ENCODE assay signal across 16 cellular contexts in genomic region chr1:40859017-40859416, GRCh38.
"Had no signal": no experiment of that assay in that cellular context is flagged by ENCODE, and none has a peak within 500 bp of the region (broad histone marks: within the 10 kb centered on the region; RNA-seq: fewer than 3 reads in every experiment).

No MANE protein-coding gene starts in this region.

- H3K27me3 ChIP-seq: neutrophil, upper lobe of right lung had no signal

- ATAC-seq: activated CD4-positive, alpha-beta T cell treated with anti-CD3 and anti-CD28 coated beads for 36 hours; activated CD8-positive, alpha-beta T cell treated with anti-CD3 and anti-CD28 coated beads, Interleukin-2, amount 10 ng/mL, durations not matched to agents 7 days and 5 days; upper lobe of right lung had no signal

- DNase-seq: activated CD4-positive, alpha-beta T cell treated with anti-CD3 and anti-CD28 coated beads for 36 hours; activated CD8-positive, alpha-beta memory T cell treated with anti-CD3 and anti-CD28 coated beads, Interleukin-2, amount 50 U/mL, for 48 hours; activated CD8-positive, alpha-beta T cell treated with anti-CD3 and anti-CD28 coated beads, Interleukin-2, amount 10 ng/mL, durations not matched to agents 7 days and 5 days; aorta; cortex of kidney; effector memory CD4-positive, alpha-beta T cell; midbrain; naive B cell; stimulated activated CD4-positive, alpha-beta T cell treated with anti-CD3 and anti-CD28 coated beads, Interleukin-1b, Interleukin-23, amount 100 ng/mL, for 48 hours; stimulated activated naive CD4-positive, alpha-beta T cell; T-helper 9 cell; upper lobe of right lung had no signal

- H3K36me3 Mint-ChIP-seq: naive B cell had no signal

- H3K4me3 ChIP-seq: cardiac muscle cell, lung, upper lobe of right lung had no signal

- H3K36me3 ChIP-seq: cardiac muscle cell, neutrophil, upper lobe of right lung had no signal

- H3K9me3 ChIP-seq: neutrophil, upper lobe of right lung had no signal

- H3K27ac Mint-ChIP-seq: activated CD4-positive, alpha-beta T cell treated with anti-CD3 and anti-CD28 coated beads for 36 hours; activated CD8-positive, alpha-beta T cell treated with anti-CD3 and anti-CD28 coated beads, Interleukin-2, amount 10 ng/mL, durations not matched to agents 7 days and 5 days had no signal

- H3K4me3 Mint-ChIP-seq: activated CD4-positive, alpha-beta T cell treated with anti-CD3 and anti-CD28 coated beads for 36 hours; activated CD8-positive, alpha-beta T cell treated with anti-CD3 and anti-CD28 coated beads, Interleukin-2, amount 10 ng/mL, durations not matched to agents 7 days and 5 days had no signal

- H3K27ac ChIP-seq: upper lobe of right lung, VCaP had no signal
